In the genomic region with DNA sequence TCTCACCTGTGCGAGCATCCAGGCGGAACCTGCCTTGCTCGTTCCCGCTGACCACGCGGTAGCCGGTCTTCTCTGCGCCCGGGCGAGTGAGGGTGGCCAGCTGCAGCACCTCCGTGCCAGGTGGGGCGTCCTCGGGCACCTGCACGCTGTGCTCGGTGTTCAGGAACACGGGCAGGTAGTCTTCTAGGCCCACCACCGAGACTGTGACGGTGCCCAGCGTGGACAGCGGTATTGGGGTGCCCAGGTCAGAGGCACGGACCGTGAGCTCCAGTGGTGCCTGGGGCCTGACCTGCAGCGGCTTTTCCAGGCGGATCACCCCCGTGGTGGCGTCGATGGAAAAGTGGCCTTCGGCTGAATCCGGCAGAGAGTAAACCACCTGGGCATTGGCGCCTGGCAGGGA, we compare ENCODE assay signal across 7 cellular contexts. TPM values are rescaled to one million over a fixed set of nuclear protein-coding genes. Genes with fewer than 3 reads are reported as not detected.
"Had no signal": no experiment of that assay in that cellular context is flagged by ENCODE, and none has a peak within 500 bp of the region (broad histone marks: within the 10 kb centered on the region; RNA-seq: fewer than 3 reads in every experiment).

No MANE protein-coding gene starts in this region.

- H3K9me3 Mint-ChIP-seq: GM23338 had no signal

- DNase-seq: IMR-90, KG1 had no signal

- H3K4me3 Mint-ChIP-seq: GM23338 had no signal

- H3K4me1 ChIP-seq: HAP-1 had no signal

- H3K4me3 ChIP-seq: GM23338, HAP-1, K562 had no signal

- H3K27ac Mint-ChIP-seq: GM23338 had no signal

- H3K9me3 ChIP-seq: HAP-1 had no signal

- H2AFZ ChIP-seq: GM23338 had no signal

- ATAC-seq: HCT116, K562 had no signal

- H3K36me3 ChIP-seq: HAP-1 had no signal

- H3K4me2 ChIP-seq: GM23338 had no signal

RNA-seq across cellular contexts. Expression of gene FAT2, which starts 59.5 kb away (rescaled TPM):
- total RNA-seq: HT-29, K562 had no signal
- polyA plus RNA-seq: K562 had no signal
